Comparison of ENCODE assay signal across 11 cellular contexts in genomic region chr15:40787991-40788390, GRCh38. TPM values are rescaled to one million over a fixed set of nuclear protein-coding genes. Genes with fewer than 3 reads are reported as not detected.
DNase-seq lines count a peak whose midpoint lies in the region; ATAC-seq, FAIRE-seq and TF ChIP-seq lines count a peak whose summit lies in the region.
"Had no signal": no experiment of that assay in that cellular context is flagged by ENCODE, and none has a peak within 500 bp of the region (broad histone marks: within the 10 kb centered on the region; RNA-seq: fewer than 3 reads in every experiment).

No MANE protein-coding gene starts in this region.

- dilution Hi-C loops in IMR-90 (cut with HindIII; ENCODE audit: low sequenced_read_pairs, unreplicated experiment), result no loop called here

- no peak overlapping the region for H3K56ac ChIP-seq in IMR-90 (ENCODE audit: extremely low read depth, insufficient read depth, low read length)

- no peak for TF ChIP-seq EP300 in A549 (IDR thresholded peaks at IDR 0.05)

- H3K27ac ChIP-seq in A549 (peak overlapping the region; percentile 40 to 77; a peak in 4 of 6 replicates), IMR-90 (ENCODE audit: insufficient read depth, low read length) (no peak overlapping the region), astrocyte (ENCODE audit: low read depth, low read length) (peak overlapping the region; percentile 36)

- H2BK20ac ChIP-seq in IMR-90 (ENCODE audit: low read depth, low read length), result no peak overlapping the region

- H3K27me3 ChIP-seq in IMR-90 (ENCODE audit: control insufficient read depth, insufficient read depth, low read length) (no peaks in the 10 kb centered on the region), astrocyte (ENCODE audit: insufficient read depth, low read length) (no peaks in the 10 kb centered on the region)

- TF ChIP-seq CTCF in A549 (IDR thresholded peaks at IDR 0.05) (no peak), IMR-90 (conservative IDR thresholded peaks at IDR 0.05; ENCODE audit: low read depth, low read length) (no peak), astrocyte (IDR thresholded peaks at IDR 0.05; ENCODE audit: insufficient read depth, low read depth, low read length) (no peak), natural killer cell (IDR thresholded peaks at IDR 0.05) (no peak)

- H4K91ac ChIP-seq in IMR-90 (ENCODE audit: insufficient read depth, low read depth, low read length), result no peak overlapping the region

- H3K9ac ChIP-seq in IMR-90 (ENCODE audit: low read depth, low read length) (no peak overlapping the region), astrocyte (ENCODE audit: low read length) (peak overlapping the region; percentile 31)

- H3K14ac ChIP-seq in IMR-90 (replicated peaks; ENCODE audit: low read depth, low read length), result 0 out of 2 replicates have a peak overlapping the region, but pooled peaks have one; percentile 35

- H2BK15ac ChIP-seq in IMR-90 (ENCODE audit: low read depth, low read length), result no peak overlapping the region

- no peak overlapping the region for H4K5ac ChIP-seq in IMR-90 (ENCODE audit: low read depth, low read length)

- H3K9me3 ChIP-seq in A549 (no peaks in the 10 kb centered on the region), IMR-90 (ENCODE audit: control insufficient read depth, insufficient read depth, low read length) (no peaks in the 10 kb centered on the region), astrocyte (ENCODE audit: insufficient read depth, low read depth, low read length) (no peaks in the 10 kb centered on the region)

- DNase-seq in A549 (ENCODE audit: low read depth in 1 of 2, low spot score in 1 of 2), result no peak
- DNase-seq in IMR-90, result no peak
- DNase-seq in astrocyte (ENCODE audit: low read depth), result no peak
- no peak for DNase-seq in natural killer cell
- no peak for DNase-seq in DMS114 treated with DMSO at 0.1 percent for 48 hours (lab: John Stamatoyannopoulos, UW; ENCODE audit: unreplicated experiment)
- no peak for DNase-seq in NCI-H2227 treated with DMSO at 0.1 percent for 48 hours (lab: John Stamatoyannopoulos, UW)
- no peak for DNase-seq in left cardiac atrium
- DNase-seq: NCI-H1930 had no signal

- no peak overlapping the region for H3K23ac ChIP-seq in IMR-90 (ENCODE audit: low read depth, low read length)

- POLR2A ChIA-PET in A549 (lab: Yijun Ruan, JAX), result interaction anchor here (1.2 kb wide), 1 partner anchor 41 kb away, joined by 3 read pairs; no protein-coding TSS in a partner anchor
- POLR2A ChIA-PET in IMR-90 (lab: Charles Lee; ENCODE audit: unreplicated experiment), result no interaction called here

- no peaks in the 10 kb centered on the region for H3K27me3 Mint-ChIP-seq in astrocyte (ENCODE audit: low read depth, unreplicated experiment)
- H3K27me3 Mint-ChIP-seq in natural killer cell (ENCODE audit: low read depth in 2 of 2), result no peaks in the 10 kb centered on the region
- H3K27me3 Mint-ChIP-seq: dendritic cell treated with granulocyte-macrophage colony-stimulating factor and Interleukin-4, amounts not matched to agents 40 ng/mL and 50 ng/mL, for 4 days had no signal

- H4K20me1 ChIP-seq in IMR-90 (ENCODE audit: insufficient read depth, low read length) (peaks cover 40% of the 10 kb centered on the region; the same call in 1 of the 2 replicates), astrocyte (ENCODE audit: insufficient read depth, low read length) (peaks cover 42% of the 10 kb centered on the region)

- peaks cover 44 to 68% of the 10 kb centered on the region in 2 experiments for H3K79me1 ChIP-seq in IMR-90 (ENCODE audit: low read depth in 1 of 2, low read length in 2 of 2)

- no peak overlapping the region for H4K8ac ChIP-seq in IMR-90 (ENCODE audit: low read depth in 2 of 2, low read length in 2 of 2)

- no peak for ATAC-seq in A549
- no peak for ATAC-seq in IMR-90 (ENCODE audit: low read depth)
- ATAC-seq in natural killer cell, result peak in 1 of 3 donors; percentile 21
- no peak for ATAC-seq in HG03095 (IDR thresholded peaks at IDR 0.05; ENCODE audit: unreplicated experiment)
- no peak for ATAC-seq in left cardiac atrium

- H2BK5ac ChIP-seq in IMR-90 (ENCODE audit: low read depth, low read length, poor library complexity, severe bottlenecking), result no peak overlapping the region

- FAIRE-seq in A549 (lab: Jason Lieb, UNC) (no peak), astrocyte (lab: Jason Lieb, UNC) (no peak)

- H3K4me3 ChIP-seq in A549, result no peak overlapping the region
- H3K4me3 ChIP-seq in IMR-90 (ENCODE audit: insufficient read depth, low read depth, low read length), result no peak overlapping the region
- H3K4me3 ChIP-seq in astrocyte (ENCODE audit: insufficient read depth, low read depth, low read length), result no peak overlapping the region

- H3K36me3 ChIP-seq in IMR-90 (ENCODE audit: control insufficient read depth, insufficient read depth, low read length) (peaks cover 2% of the 10 kb centered on the region; the same call in 1 of the 2 replicates), astrocyte (ENCODE audit: insufficient read depth, low read length) (peaks cover 6% of the 10 kb centered on the region)

- H3K4me1 Mint-ChIP-seq in astrocyte (ENCODE audit: low read depth, unreplicated experiment) (peaks cover 6% of the 10 kb centered on the region), natural killer cell (peaks cover 31 to 35% of the 10 kb centered on the region in 2 donors)

- H3K4me3 Mint-ChIP-seq in astrocyte (ENCODE audit: unreplicated experiment) (no peak overlapping the region), natural killer cell (no peak overlapping the region)
- H3K4me3 Mint-ChIP-seq: dendritic cell treated with granulocyte-macrophage colony-stimulating factor and Interleukin-4, amounts not matched to agents 40 ng/mL and 50 ng/mL, for 4 days had no signal

- no peak for TF ChIP-seq POLR2A in A549 (IDR thresholded peaks at IDR 0.05; ENCODE audit: low read length)
- no peak for TF ChIP-seq POLR2A in IMR-90 (IDR thresholded peaks at IDR 0.05; ENCODE audit: low read depth, low read length)

- CTCF ChIA-PET in A549 (lab: Yijun Ruan, JAX) (interaction anchor here (1.4 to 2.3 kb wide), 2 partner anchors 21 to 70 kb away, joined by 5 to 6 read pairs; no protein-coding TSS in a partner anchor), IMR-90 (lab: Yijun Ruan, JAX) (interaction anchor here (1.1 kb wide), 1 partner anchor 106 kb away, joined by 3 read pairs; the partner anchor contains the start of gene VPS18)

- TF ChIP-seq RAD21 in A549 (conservative IDR thresholded peaks at IDR 0.05 in 1 of 2, IDR thresholded peaks at IDR 0.05 in 1 of 2) (no peak), IMR-90 (IDR thresholded peaks at IDR 0.05; ENCODE audit: low read length) (no peak)

- H3K79me2 ChIP-seq in astrocyte (ENCODE audit: insufficient read depth, low read length), result peaks cover 41% of the 10 kb centered on the region

- no peak overlapping the region for H3K18ac ChIP-seq in IMR-90 (ENCODE audit: low read depth, low read length)

- no peak overlapping the region for H3K4ac ChIP-seq in IMR-90 (ENCODE audit: low read depth, low read length)

- in situ Hi-C loops in IMR-90 (cut with MboI; ENCODE audit: low sequenced_read_pairs), result no loop called here

- H2AK9ac ChIP-seq in IMR-90 (replicated peaks; ENCODE audit: low read depth, low read length, poor library complexity), result no peak overlapping the region

- BruUV-seq in IMR-90 (replicated peaks; lab: Mats Ljungman, UMichigan), result no TSS peak

- intact Hi-C loops in IMR-90 (cut with micrococcal nuclease) (no loop called here), natural killer cell (cut with micrococcal nuclease) (no loop called here), left cardiac atrium (cut with DNase I) (no loop called here)

- H2AFZ ChIP-seq in IMR-90 (replicated peaks; ENCODE audit: low read length, poor library complexity) (no peak overlapping the region), astrocyte (ENCODE audit: low read depth, low read length) (no peak overlapping the region)

- WGBS in A549 (ENCODE audit: missing lambda C conversion rate), result 76% methylated on average over 3 of the region's 6 CpGs
- WGBS in IMR-90 (ENCODE audit: extremely low coverage in 2 of 2, insufficient read length in 1 of 2), 2 experiments, result 14% methylated on average over 1 of the region's 6 CpGs; no CpG with 5 or more reads in 1 of the 2 experiments

- H2BK120ac ChIP-seq in IMR-90 (ENCODE audit: low read depth, low read length), result no peak overlapping the region

- peaks cover 8% of the 10 kb centered on the region for H3K36me3 Mint-ChIP-seq in astrocyte (ENCODE audit: low read depth, unreplicated experiment)
- no peaks in the 10 kb centered on the region for H3K36me3 Mint-ChIP-seq in natural killer cell

- H3K27ac Mint-ChIP-seq in astrocyte (ENCODE audit: unreplicated experiment) (no peak overlapping the region), natural killer cell (peak overlapping the region; percentile 79 to 87)
- H3K27ac Mint-ChIP-seq: dendritic cell treated with granulocyte-macrophage colony-stimulating factor and Interleukin-4, amounts not matched to agents 40 ng/mL and 50 ng/mL, for 4 days had no signal

- H3K9me3 Mint-ChIP-seq in astrocyte (ENCODE audit: unreplicated experiment) (no peaks in the 10 kb centered on the region), natural killer cell (no peaks in the 10 kb centered on the region)
- H3K9me3 Mint-ChIP-seq: CD8-positive, alpha-beta T cell; dendritic cell treated with granulocyte-macrophage colony-stimulating factor and Interleukin-4, amounts not matched to agents 40 ng/mL and 50 ng/mL, for 4 days had no signal

- H2AK5ac ChIP-seq in IMR-90 (ENCODE audit: low read depth, low read length), result peak overlapping the region; percentile 18; the same call in 1 of the 2 replicates

- H3K4me1 ChIP-seq in A549, result peaks cover 42% of the 10 kb centered on the region
- peaks cover 10% of the 10 kb centered on the region for H3K4me1 ChIP-seq in IMR-90 (ENCODE audit: control insufficient read depth, insufficient read depth, low read length)
- peaks cover 29% of the 10 kb centered on the region for H3K4me1 ChIP-seq in astrocyte (ENCODE audit: insufficient read depth, low read length)

- H3K4me2 ChIP-seq in A549, result peak overlapping the region; percentile 49
- H3K4me2 ChIP-seq in IMR-90 (ENCODE audit: low read depth, low read length), result no peak overlapping the region
- peak overlapping the region; percentile 60 for H3K4me2 ChIP-seq in astrocyte (ENCODE audit: low read length)

- peaks cover 8% of the 10 kb centered on the region; the same call in 1 of the 2 replicates for H3K9me1 ChIP-seq in IMR-90 (ENCODE audit: insufficient read depth, low read length)

RNA-seq across cellular contexts. Expression of gene C15orf62, which starts 18.2 kb away (rescaled TPM):
- polyA plus RNA-seq in A549 (2011; rRNA removed) (0.10 and 0.11 TPM in 2 replicates), A549 (2017; fragmentation: RNase III; extraction: RNeasy Plus Mini Kit Qiagen cat#74134 plus additional on column Dnase treatment) (0.05 to 0.13 TPM (median 0.09 TPM) in 3 replicates), IMR-90 (2012; rRNA removed) (not detected in 2 replicates)
- polyA plus RNA-seq in A549 (2012; cell fraction: cytosol; rRNA removed), result 0.03 and 0.06 TPM in 2 replicates
- 0.10 TPM in 2 replicates for polyA plus RNA-seq in A549 (2012; cell fraction: nucleus; rRNA removed)
- 0.12 TPM in 1 of 2 replicates, not detected in the other for polyA minus RNA-seq in A549 (2011; rRNA and poly(A)+ RNA removed)
- total RNA-seq in IMR-90 (2012; rRNA removed) (under 0.01 TPM in 1 of 2 replicates, not detected in the other), astrocyte (0.19 TPM in 1 of 2 replicates, not detected in the other), natural killer cell (1 to 10 TPM in 1 of 3 donors, under 1 TPM in 2; 0.64 to 1.4 (median 0.80) TPM), left cardiac atrium (under 1 TPM; 0.26 to 0.32 TPM)
- 0.02 and 0.16 TPM in 2 replicates for polyA plus RNA-seq in IMR-90 (2012; cell fraction: cytosol; rRNA removed)
- 0.06 and 0.07 TPM in 2 replicates for polyA plus RNA-seq in IMR-90 (2012; cell fraction: nucleus; rRNA removed; ENCODE audit: low replicate concordance)

RNA-seq across cellular contexts. Expression of gene ZFYVE19, which starts 18.9 kb away (rescaled TPM):
- polyA plus RNA-seq in A549 (2011; rRNA removed) (15.6 and 20.5 TPM in 2 replicates), A549 (2017; fragmentation: RNase III; extraction: RNeasy Plus Mini Kit Qiagen cat#74134 plus additional on column Dnase treatment) (21.1 to 25.6 TPM (median 23.7 TPM) in 3 replicates), IMR-90 (2012; rRNA removed) (27.3 and 29.6 TPM in 2 replicates)
- 32.0 and 32.4 TPM in 2 replicates for polyA plus RNA-seq in A549 (2012; cell fraction: cytosol; rRNA removed)
- polyA plus RNA-seq in A549 (2012; cell fraction: nucleus; rRNA removed), result 64.7 and 71.5 TPM in 2 replicates
- polyA minus RNA-seq in A549 (2011; rRNA and poly(A)+ RNA removed), result 19.7 and 22.8 TPM in 2 replicates
- total RNA-seq in IMR-90 (2012; rRNA removed) (22.6 and 22.8 TPM in 2 replicates), astrocyte (13.0 and 13.2 TPM in 2 replicates), natural killer cell (10 to 100 TPM; 16.4 to 19.7 (median 18.5) TPM), left cardiac atrium (10 to 100 TPM; 12.7 to 26.8 TPM)
- polyA plus RNA-seq in IMR-90 (2012; cell fraction: cytosol; rRNA removed), result 22.7 and 25.2 TPM in 2 replicates
- 113 and 127 TPM in 2 replicates for polyA plus RNA-seq in IMR-90 (2012; cell fraction: nucleus; rRNA removed; ENCODE audit: low replicate concordance)

RNA-seq across cellular contexts. Expression of gene DNAJC17, which starts 19.3 kb away (rescaled TPM):
- polyA plus RNA-seq in A549 (2011; rRNA removed), result 17.7 and 24.4 TPM in 2 replicates
- 31.9 and 34.9 TPM in 2 replicates for polyA plus RNA-seq in A549 (2012; cell fraction: cytosol; rRNA removed)
- 21.7 and 26.9 TPM in 2 replicates for polyA plus RNA-seq in A549 (2012; cell fraction: nucleus; rRNA removed)
- 19.2 to 22.3 TPM (median 19.5 TPM) in 3 replicates for polyA plus RNA-seq in A549 (2017; fragmentation: RNase III; extraction: RNeasy Plus Mini Kit Qiagen cat#74134 plus additional on column Dnase treatment)
- 13.4 and 18.5 TPM in 2 replicates for polyA minus RNA-seq in A549 (2011; rRNA and poly(A)+ RNA removed)
- 58.3 and 107 TPM in 2 replicates for total RNA-seq in IMR-90 (2012; rRNA removed)
- 58.6 and 77.1 TPM in 2 replicates for polyA plus RNA-seq in IMR-90 (2012; rRNA removed)
- 36.7 and 109 TPM in 2 replicates for polyA plus RNA-seq in IMR-90 (2012; cell fraction: cytosol; rRNA removed)
- 46.7 and 66.8 TPM in 2 replicates for polyA plus RNA-seq in IMR-90 (2012; cell fraction: nucleus; rRNA removed; ENCODE audit: low replicate concordance)
- 21.0 and 27.2 TPM in 2 replicates for total RNA-seq in astrocyte
- 10 to 100 TPM; 36.2 to 64.9 (median 50.0) TPM for total RNA-seq in natural killer cell
- 10 to 100 TPM; 18.8 to 19.2 TPM for total RNA-seq in left cardiac atrium

RNA-seq across cellular contexts. Expression of gene GCHFR, which starts 24.1 kb away (rescaled TPM):
- polyA plus RNA-seq in A549 (2011; rRNA removed) (6.9 and 7.7 TPM in 2 replicates), A549 (2017; fragmentation: RNase III; extraction: RNeasy Plus Mini Kit Qiagen cat#74134 plus additional on column Dnase treatment) (6.9 to 9.7 TPM (median 7.7 TPM) in 3 replicates), IMR-90 (2012; rRNA removed) (6.5 and 6.8 TPM in 2 replicates)
- polyA plus RNA-seq in A549 (2012; cell fraction: cytosol; rRNA removed), result 14.0 and 18.1 TPM in 2 replicates
- 8.1 and 8.3 TPM in 2 replicates for polyA plus RNA-seq in A549 (2012; cell fraction: nucleus; rRNA removed)
- 1.4 and 3.4 TPM in 2 replicates for polyA minus RNA-seq in A549 (2011; rRNA and poly(A)+ RNA removed)
- total RNA-seq in IMR-90 (2012; rRNA removed) (1.4 and 2.3 TPM in 2 replicates), astrocyte (6.4 and 7.3 TPM in 2 replicates), natural killer cell (10 to 100 TPM; 17.5 to 25.9 (median 25.9) TPM), left cardiac atrium (10 to 100 TPM in 1 of 2 donors, 1 to 10 TPM in 1; 6.5 to 18.2 TPM)
- polyA plus RNA-seq in IMR-90 (2012; cell fraction: cytosol; rRNA removed), result 2.2 and 11.4 TPM in 2 replicates
- polyA plus RNA-seq in IMR-90 (2012; cell fraction: nucleus; rRNA removed; ENCODE audit: low replicate concordance), result 1.5 and 2.5 TPM in 2 replicates

RNA-seq across cellular contexts. Expression of gene RMDN3, which starts 32.9 kb away (rescaled TPM):
- polyA plus RNA-seq in A549 (2011; rRNA removed) (13.4 and 15.4 TPM in 2 replicates), A549 (2017; fragmentation: RNase III; extraction: RNeasy Plus Mini Kit Qiagen cat#74134 plus additional on column Dnase treatment) (16.9 to 17.9 TPM (median 17.2 TPM) in 3 replicates), IMR-90 (2012; rRNA removed) (23.4 and 25.7 TPM in 2 replicates)
- 15.0 and 15.9 TPM in 2 replicates for polyA plus RNA-seq in A549 (2012; cell fraction: cytosol; rRNA removed)
- 16.4 and 17.7 TPM in 2 replicates for polyA plus RNA-seq in A549 (2012; cell fraction: nucleus; rRNA removed)
- 6.8 and 7.0 TPM in 2 replicates for polyA minus RNA-seq in A549 (2011; rRNA and poly(A)+ RNA removed)
- total RNA-seq in IMR-90 (2012; rRNA removed) (14.7 and 17.5 TPM in 2 replicates), astrocyte (32.0 and 32.6 TPM in 2 replicates), natural killer cell (10 to 100 TPM; 52.8 to 82.3 (median 72.0) TPM), left cardiac atrium (10 to 100 TPM; 20.7 to 23.8 TPM)
- polyA plus RNA-seq in IMR-90 (2012; cell fraction: cytosol; rRNA removed), result 21.7 and 28.1 TPM in 2 replicates
- polyA plus RNA-seq in IMR-90 (2012; cell fraction: nucleus; rRNA removed; ENCODE audit: low replicate concordance), result 21.9 and 23.6 TPM in 2 replicates
